In the genomic region with DNA sequence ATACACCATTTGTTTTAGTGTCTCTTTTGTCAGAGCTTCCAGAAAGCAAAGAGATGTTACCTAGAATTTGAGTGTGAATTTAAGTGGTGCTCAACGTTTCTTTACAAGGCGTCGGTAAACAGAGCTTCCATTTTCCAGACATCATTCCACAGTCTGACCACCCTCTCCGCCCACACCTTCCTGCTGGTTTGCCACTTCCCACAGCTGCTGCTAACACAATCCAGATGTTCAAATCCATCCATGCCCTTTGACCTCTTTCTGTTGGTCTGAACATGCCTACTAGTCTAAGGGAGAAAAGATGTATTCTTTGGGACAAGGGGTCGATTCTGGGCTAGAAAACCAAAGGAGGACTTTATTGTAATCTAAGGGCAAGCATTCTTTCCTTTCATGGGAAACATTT, we compare ENCODE assay signal across 12 cellular contexts.
A peak's percentile ranks its signal among the peaks of the same experiment; 100 is the strongest.
DNase-seq lines count a peak whose midpoint lies in the region; ATAC-seq and TF ChIP-seq lines count a peak whose summit lies in the region.
"Had no signal": no experiment of that assay in that cellular context is flagged by ENCODE, and none has a peak within 500 bp of the region (broad histone marks: within the 10 kb centered on the region; RNA-seq: fewer than 3 reads in every experiment).

No MANE protein-coding gene starts in this region.

- no peaks in the 10 kb centered on the region for H3K27me3 ChIP-seq in smooth muscle cell (ENCODE audit: low read depth)

- no peak overlapping the region for H3K4me3 ChIP-seq in smooth muscle cell
- H3K4me3 ChIP-seq: lung had no signal

- ATAC-seq in GM21526 (IDR thresholded peaks at IDR 0.05; ENCODE audit: low FRiP score, unreplicated experiment) = no peak
- ATAC-seq: stimulated activated naive CD8-positive, alpha-beta T cell treated with anti-CD3 and anti-CD28 coated beads, Interleukin-15, Interleukin-2, amounts not matched to agents 100 U/mL and 50 U/mL, for 24 hours had no signal

- no peaks in the 10 kb centered on the region for H3K9me3 ChIP-seq in smooth muscle cell (replicated peaks; ENCODE audit: low read depth)

- H2AFZ ChIP-seq in smooth muscle cell (ENCODE audit: low read depth) = no peak overlapping the region

- H3F3A ChIP-seq in smooth muscle cell (ENCODE audit: low read depth) = peaks cover 15% of the 10 kb centered on the region

- peak overlapping the region; percentile 87 for H3K9ac ChIP-seq in smooth muscle cell (ENCODE audit: low read depth)

- no peak for TF ChIP-seq CTCF in smooth muscle cell (IDR thresholded peaks at IDR 0.05; ENCODE audit: borderline replicate concordance, insufficient read depth, poor library complexity, severe bottlenecking)

- peak overlapping the region; percentile 96 for H3K27ac ChIP-seq in smooth muscle cell (ENCODE audit: low read depth)
- H3K27ac ChIP-seq: VCaP had no signal

- H3K36me3 ChIP-seq in smooth muscle cell (ENCODE audit: low read depth) = no peaks in the 10 kb centered on the region

- H3K79me2 ChIP-seq in smooth muscle cell (ENCODE audit: low read depth) = no peaks in the 10 kb centered on the region

- DNase-seq in ELR (ENCODE audit: low read depth) = peak; percentile 29
- peak; percentile 7 for DNase-seq in NCI-H187 treated with DMSO at 0.1 percent for 48 hours (lab: John Stamatoyannopoulos, UW)
- DNase-seq in fibroblast of gingiva (ENCODE audit: low read depth) = peak; percentile 41
- DNase-seq in smooth muscle cell (lab: John Stamatoyannopoulos, UW; ENCODE audit: unreplicated experiment) = no peak
- DNase-seq in occipital lobe (lab: John Stamatoyannopoulos, UW) = no peak
- DNase-seq in AML-193 (lab: John Stamatoyannopoulos, UW) = no peak
- DNase-seq: cerebellar nuclear complex; NCI-H446 treated with DMSO at 0.1 percent for 48 hours; stimulated activated naive CD8-positive, alpha-beta T cell treated with anti-CD3 and anti-CD28 coated beads, Interleukin-15, Interleukin-2, amounts not matched to agents 100 U/mL and 50 U/mL, for 24 hours had no signal

- H4K20me1 ChIP-seq in smooth muscle cell (ENCODE audit: low read depth) = no peaks in the 10 kb centered on the region

- H3K4me2 ChIP-seq in smooth muscle cell = peak overlapping the region; percentile 10

- H3K4me1 ChIP-seq in smooth muscle cell (ENCODE audit: low read depth) = peaks cover 10% of the 10 kb centered on the region

- 12% methylated on average over 5 of the region's 5 CpGs for WGBS in smooth muscle cell (ENCODE audit: low lambda C conversion rate)

Comparison
In these comparisons a context has a peak if more than half of its experiments do, and no peak if none do; other contexts are left out.
1. DNase-seq: peak in ELR (single experiment), NCI-H187 treated with DMSO at 0.1 percent for 48 hours (single experiment) and fibroblast of gingiva (single experiment); none in smooth muscle cell (single experiment), occipital lobe (single experiment) and AML-193 (0 of 2).